In genomic region chr3:107884028-107884427, GRCh38 we compare ENCODE assay signal across 21 cellular contexts.
"Had no signal": no experiment of that assay in that cellular context is flagged by ENCODE, and none has a peak within 500 bp of the region (broad histone marks: within the 10 kb centered on the region; RNA-seq: fewer than 3 reads in every experiment).

No MANE protein-coding gene starts in this region.

- H3K4me3 ChIP-seq: coronary artery, dorsolateral prefrontal cortex, esophagus squamous epithelium, gastrocnemius medialis, heart right ventricle, left lung, lower lobe of right lung had no signal

- H3K4me1 ChIP-seq: esophagus squamous epithelium, gastrocnemius medialis, heart right ventricle, left lung, lower lobe of right lung had no signal

- H3K36me3 ChIP-seq: esophagus squamous epithelium, gastrocnemius medialis, heart right ventricle, left lung, lower lobe of right lung had no signal

- FAIRE-seq: keratinocyte had no signal

- DNase-seq: dorsolateral prefrontal cortex; effector CD4-positive, alpha-beta T cell; effector memory CD4-positive, alpha-beta T cell; erythroblast; esophagus squamous epithelium; foreskin fibroblast; foreskin melanocyte; gastrocnemius medialis; glutamatergic neuron; head of caudate nucleus; heart right ventricle; hippocampal formation; left cardiac atrium; left lung; left ventricle myocardium superior; lower lobe of right lung; mesenchymal stem cell had no signal

- ATAC-seq: esophagus mucosa, gastrocnemius medialis, heart right ventricle, left cardiac atrium, left lung, left ventricle myocardium superior, lower lobe of right lung had no signal

- H3K9me3 ChIP-seq: esophagus squamous epithelium, gastrocnemius medialis, lower lobe of right lung had no signal

- H3K27ac ChIP-seq: coronary artery, dorsolateral prefrontal cortex, epithelial cell of prostate, esophagus squamous epithelium, gastrocnemius medialis, heart right ventricle, left lung, lower lobe of right lung had no signal

- H3K27me3 ChIP-seq: dorsolateral prefrontal cortex, esophagus squamous epithelium, gastrocnemius medialis, heart right ventricle, left lung had no signal
